In the genomic region with DNA sequence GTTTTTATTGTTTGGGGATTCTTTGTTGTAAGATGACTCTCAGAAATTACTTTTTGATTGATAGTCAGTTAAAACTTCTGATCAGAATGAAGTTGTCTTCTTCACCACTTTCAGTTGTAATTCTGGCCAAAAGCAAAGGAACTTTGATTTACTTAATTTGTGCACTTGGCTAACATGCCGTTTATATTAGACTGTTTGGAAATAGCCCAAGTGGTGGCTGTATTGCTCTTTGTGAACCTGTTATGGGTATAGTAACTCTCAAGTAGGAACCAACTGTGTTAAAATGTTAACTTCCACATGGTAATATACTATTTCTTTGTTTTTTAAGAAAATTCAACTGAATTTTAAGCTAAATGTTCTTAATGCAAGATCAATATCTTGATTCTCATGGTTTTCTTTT, we compare ENCODE assay signal across 21 cellular contexts.
"Had no signal": no experiment of that assay in that cellular context is flagged by ENCODE, and none has a peak within 500 bp of the region (broad histone marks: within the 10 kb centered on the region; RNA-seq: fewer than 3 reads in every experiment).

No MANE protein-coding gene starts in this region.

- H3K9me3 ChIP-seq: MG63, SJSA1 had no signal

- H3K4me1 ChIP-seq: SJSA1 had no signal

- H3K4me3 ChIP-seq: MG63, SJSA1, SK-N-MC had no signal

- H3K36me3 ChIP-seq: MG63, SJSA1 had no signal

- DNase-seq: KBM-7, MG63, NCI-H1092, NCI-H1105 treated with DMSO at 0.1 percent for 48 hours, NCI-H1417 treated with DMSO at 0.1 percent for 48 hours, NCI-H146, NCI-H1694 treated with DMSO at 0.1 percent for 48 hours, NCI-H1930, NCI-H2081, NCI-H2107, NCI-H2227 treated with DMSO at 0.1 percent for 48 hours, NCI-H510A, NCI-H524 treated with DMSO at 0.1 percent for 48 hours, NCI-H69, NCI-H774, Right ventricle myocardium superior, RPMI8226, SIG-M5 had no signal

- H3K27ac ChIP-seq: HL-60, SJSA1, SK-N-MC had no signal

- H3K27me3 ChIP-seq: MG63, SJSA1 had no signal
